In genomic region chr9:78294290-78295176, GRCh38 we compare ENCODE assay signal across 23 cellular contexts. TPM values are rescaled to one million over a fixed set of nuclear protein-coding genes. Genes with fewer than 3 reads are reported as not detected.
A peak's percentile ranks its signal among the peaks of the same experiment; 100 is the strongest.
DNase-seq lines count a peak whose midpoint lies in the region; ATAC-seq, FAIRE-seq and TF ChIP-seq lines count a peak whose summit lies in the region.
"Had no signal": no experiment of that assay in that cellular context is flagged by ENCODE, and none has a peak within 500 bp of the region (broad histone marks: within the 10 kb centered on the region; RNA-seq: fewer than 3 reads in every experiment).

No MANE protein-coding gene starts in this region.

- intact Hi-C loops in HepG2 (cut with micrococcal nuclease; ENCODE audit: unreplicated experiment) = loop anchor here (2.0 to 10.0 kb wide), 2 partner anchors 16 to 260 kb away; partner anchors contain the start of gene GNAQ
- intact Hi-C loops in right lobe of liver (cut with DNase I) = no loop called here
- intact Hi-C loops in prostate gland (cut with DNase I) = no loop called here

- FAIRE-seq in HepG2 (lab: Jason Lieb, UNC) = no peak
- FAIRE-seq: HTR-8/SVneo, small intestine had no signal

- H3K4me1 ChIP-seq in HepG2 (ENCODE audit: insufficient read depth, low read length) = peaks cover 73% of the 10 kb centered on the region
- H3K4me1 ChIP-seq in right lobe of liver = peaks cover 0 to 41% (median 0%) of the 10 kb centered on the region in 4 donors
- H3K4me1 ChIP-seq in prostate gland (replicated peaks) = no peaks in the 10 kb centered on the region

- no TSS peak for BruUV-seq in HepG2 (replicated peaks; lab: Mats Ljungman, UMichigan)

- no peak overlapping the region for H2AFZ ChIP-seq in HepG2 (ENCODE audit: low read length)

- no peak for TF ChIP-seq POLR2A in HepG2 (IDR thresholded peaks at IDR 0.05; ENCODE audit: insufficient read depth in 1 of 2, low read depth in 2 of 2, low read length in 2 of 2)
- no peak for TF ChIP-seq POLR2A in right lobe of liver (IDR thresholded peaks at IDR 0.05)
- no peak for TF ChIP-seq POLR2A in prostate gland (IDR thresholded peaks at IDR 0.05)

- in situ Hi-C loops in HepG2 (cut with HindIII; ENCODE audit: extremely low pct_ligation_motif_present, low pct_unique_long_range_greater_than_20kb) = no loop called here

- H3K9me3 Mint-ChIP-seq in brain = peaks cover 0 to 7% (median 0%) of the 10 kb centered on the region in 5 experiments
- no peaks in the 10 kb centered on the region for H3K9me3 Mint-ChIP-seq in type B pancreatic cell
- H3K9me3 Mint-ChIP-seq: activated T-helper 1 cell treated with anti-CD3 and anti-CD28 coated beads, Interleukin-12 subunit alpha, Interleukin-12 subunit beta, Interleukin-2, Interleukin-4 antibody, amounts not matched to agents 30 ng/mL and 10 ng/mL and 1 ng/mL, durations not matched to agents 14 hours and 24 hours and 36 hours had no signal

- H4K20me1 ChIP-seq in HepG2 (ENCODE audit: insufficient read depth, low read length) = peaks cover 14% of the 10 kb centered on the region

- peak overlapping the region in 1 of 3 experiments; percentile 95; a peak in 1 of 6 replicates for H3K4me3 ChIP-seq in HepG2 (replicated peaks in 1 of 3; ENCODE audit: insufficient read depth in 1 of 3, low read depth in 2 of 3, low read length in 3 of 3)
- no peak overlapping the region for H3K4me3 ChIP-seq in right lobe of liver
- no peak overlapping the region for H3K4me3 ChIP-seq in prostate gland
- H3K4me3 ChIP-seq: body of pancreas, Peyer's patch had no signal

- 52% methylated on average over 5 of the region's 5 CpGs for WGBS in HepG2 (ENCODE audit: low lambda C conversion rate)
- WGBS in right lobe of liver (ENCODE audit: insufficient coverage, low coverage, low lambda C conversion rate, missing lambda C conversion rate) = 69% methylated on average over 2 of the region's 5 CpGs
- 89% methylated on average over 5 of the region's 5 CpGs for WGBS in prostate gland

- peak; percentile 13 for DNase-seq in DMS 273 (lab: John Stamatoyannopoulos, UW; ENCODE audit: unreplicated experiment)
- no peak for DNase-seq in DMS 273 treated with DMSO at 0.1 percent for 48 hours (lab: John Stamatoyannopoulos, UW)
- DNase-seq in HepG2 (ENCODE audit: low spot score) = no peak
- DNase-seq in right lobe of liver = no peak
- DNase-seq in type B pancreatic cell (ENCODE audit: extremely low spot score, unreplicated experiment) = peak; percentile 37
- DNase-seq in prostate gland (ENCODE audit: low spot score) = no peak
- DNase-seq: activated CD4-positive, alpha-beta T cell treated with anti-CD3 and anti-CD28 coated beads for 36 hours; body of pancreas; DMS79 treated with DMSO at 0.1 percent for 48 hours; GOT3; Karpas-422; kidney glomerular epithelial cell; NCI-H1105 treated with DMSO at 0.1 percent for 48 hours; NCI-H2081; NCI-H510A; Peyer's patch; small intestine; stimulated activated CD4-positive, alpha-beta T cell treated with anti-CD3 and anti-CD28 coated beads, Interleukin-2, amount 100 ng/mL, for 24 hours; T-helper 17 cell had no signal

- H3K27ac ChIP-seq in HepG2 (ENCODE audit: extremely low read length, insufficient read depth, low read length) = peak overlapping the region; percentile 97
- no peak overlapping the region for H3K27ac ChIP-seq in right lobe of liver
- no peak overlapping the region for H3K27ac ChIP-seq in prostate gland
- H3K27ac ChIP-seq: Peyer's patch had no signal

- H3K36me3 ChIP-seq in HepG2 (replicated peaks in 1 of 2; ENCODE audit: control insufficient read depth in 1 of 2, insufficient read depth in 2 of 2, low read length in 2 of 2) (no peaks in the 10 kb centered on the region), right lobe of liver (no peaks in the 10 kb centered on the region), prostate gland (no peaks in the 10 kb centered on the region)
- H3K36me3 ChIP-seq: Peyer's patch had no signal

- no peak for ATAC-seq in HepG2
- ATAC-seq in right lobe of liver = no peak
- ATAC-seq in GM21723 (IDR thresholded peaks at IDR 0.05; ENCODE audit: unreplicated experiment) = no peak
- ATAC-seq: activated CD4-positive, alpha-beta T cell treated with anti-CD3 and anti-CD28 coated beads for 36 hours; body of pancreas; T-helper 17 cell had no signal

- peaks cover 3% of the 10 kb centered on the region for H3K27me3 Mint-ChIP-seq in brain
- H3K27me3 Mint-ChIP-seq in type B pancreatic cell = no peaks in the 10 kb centered on the region
- H3K27me3 Mint-ChIP-seq: activated CD4-positive, alpha-beta T cell treated with anti-CD3 and anti-CD28 coated beads for 36 hours; T-helper 17 cell had no signal

- H3K36me3 Mint-ChIP-seq in brain (peaks cover 14% of the 10 kb centered on the region), type B pancreatic cell (peaks cover 3% of the 10 kb centered on the region)

- H3K27ac Mint-ChIP-seq in brain (peak overlapping the region in 4 of 5 experiments; percentile 13 to 99 (median 84)), type B pancreatic cell (no peak overlapping the region)
- H3K27ac Mint-ChIP-seq: activated CD4-positive, alpha-beta T cell treated with anti-CD3 and anti-CD28 coated beads for 36 hours; T-helper 17 cell had no signal

- CTCF ChIA-PET in HepG2 (lab: Yijun Ruan, JAX; ENCODE audit: low intra/inter-chr PET ratio, low total read pairs) = no interaction called here

- peak overlapping the region; percentile 97 for H3K4me2 ChIP-seq in HepG2 (ENCODE audit: low read depth, low read length)

- peak overlapping the region; percentile 98; the same call in 1 of the 2 replicates for H3K9ac ChIP-seq in HepG2 (ENCODE audit: insufficient read depth, low read depth, low read length)

- TF ChIP-seq CTCF in HepG2 (CRISPR knock-in tag; IDR thresholded peaks at IDR 0.05) (no peak), right lobe of liver (IDR thresholded peaks at IDR 0.05) (no peak), brain (conservative IDR thresholded peaks at IDR 0.05) (no peak), type B pancreatic cell (conservative IDR thresholded peaks at IDR 0.05) (no peak), prostate gland (IDR thresholded peaks at IDR 0.05) (no peak)

- TF ChIP-seq EP300 in HepG2 (IDR thresholded peaks at IDR 0.05; ENCODE audit: low read depth in 2 of 2, low read length in 2 of 2) = no peak
- no peak for TF ChIP-seq EP300 in HepG2 (CRISPR knock-in tag; IDR thresholded peaks at IDR 0.05; ENCODE audit: borderline replicate concordance)

- no peak for TF ChIP-seq RAD21 in HepG2 (CRISPR knock-in tag; IDR thresholded peaks at IDR 0.05)

- H3K27me3 ChIP-seq in HepG2 (ENCODE audit: control insufficient read depth in 1 of 2, insufficient read depth in 2 of 2, low read length in 2 of 2) (no peaks in the 10 kb centered on the region; a peak in 2 of 5 replicates), right lobe of liver (no peaks in the 10 kb centered on the region), prostate gland (replicated peaks; ENCODE audit: insufficient read depth) (no peaks in the 10 kb centered on the region)
- H3K27me3 ChIP-seq: body of pancreas, Peyer's patch had no signal

- H3K4me3 Mint-ChIP-seq in brain (peak overlapping the region in 4 of 5 experiments; percentile 24 to 60 (median 46)), type B pancreatic cell (peak overlapping the region; percentile 39)
- H3K4me3 Mint-ChIP-seq: T-helper 17 cell had no signal

- POLR2A ChIA-PET in HepG2 (lab: Yijun Ruan, JAX) = interaction anchor here (1.0 to 6.7 kb wide), 5 partner anchors 9 to 58 kb away, joined by 3 to 114 read pairs (median 76); partner anchors contain the start of gene CEP78

- H3K4me1 Mint-ChIP-seq in brain (peaks cover 79% of the 10 kb centered on the region), type B pancreatic cell (ENCODE audit: unreplicated experiment) (peaks cover 30% of the 10 kb centered on the region)

- H3K79me2 ChIP-seq in HepG2 (ENCODE audit: insufficient read depth, low read length) = peaks cover 26% of the 10 kb centered on the region

- H3K9me3 ChIP-seq in HepG2 (ENCODE audit: low read length) (no peaks in the 10 kb centered on the region), right lobe of liver (no peaks in the 10 kb centered on the region), prostate gland (no peaks in the 10 kb centered on the region)
- H3K9me3 ChIP-seq: body of pancreas, Peyer's patch had no signal

RNA-seq across cellular contexts. Expression of gene PSAT1, which starts 2.4 kb away (rescaled TPM):
- total RNA-seq in HepG2 (2016; rRNA removed; fragmentation: Illumina TruSeq; extraction: Trizol) (135 and 262 TPM in 2 replicates), right lobe of liver (100 to 1,000 TPM in 2 of 6 experiments, 10 to 100 TPM in 4; 34.2 to 117 (median 89.3) TPM), type B pancreatic cell (ENCODE audit: low replicate concordance) (68.9 and 74.2 TPM in 2 replicates), prostate gland (10 to 100 TPM; 30.4 to 45.8 TPM)
- total RNA-seq in HepG2 (2016; cell fraction: cytosol; rRNA removed; fragmentation: Illumina TruSeq; extraction: Trizol; ENCODE audit: low read depth) = 16.9 and 17.4 TPM in 2 replicates
- 134 and 259 TPM in 2 replicates for total RNA-seq in HepG2 (2016; cell fraction: insoluble cytoplasmic fraction; rRNA removed; fragmentation: Illumina TruSeq; extraction: Trizol)
- total RNA-seq in HepG2 (2016; cell fraction: membrane; rRNA removed; fragmentation: Illumina TruSeq; extraction: Trizol) = 55.1 and 59.2 TPM in 2 replicates
- total RNA-seq in HepG2 (2016; cell fraction: nucleus; rRNA removed; fragmentation: Illumina TruSeq; extraction: Trizol) = 92.0 and 102 TPM in 2 replicates
- polyA plus RNA-seq in HepG2 (2011; rRNA removed) (197 and 229 TPM in 2 replicates), brain (ENCODE audit: insufficient read depth, low read depth, low replicate concordance) (164 TPM)
- 174 and 239 TPM in 2 replicates for polyA plus RNA-seq in HepG2 (2011; cell fraction: cytosol; rRNA removed)
- polyA plus RNA-seq in HepG2 (2011; cell fraction: nucleus; rRNA removed) = 53.5 and 69.1 TPM in 2 replicates
- 252 and 381 TPM in 2 replicates for polyA plus RNA-seq in HepG2 (2012)
- polyA plus RNA-seq in HepG2 (2016; cell fraction: cytosol; fragmentation: Illumina TruSeq; extraction: Trizol; ENCODE audit: low read depth) = 23.7 and 24.6 TPM in 2 replicates
- 471 and 492 TPM in 2 replicates for polyA plus RNA-seq in HepG2 (2016; cell fraction: insoluble cytoplasmic fraction; fragmentation: Illumina TruSeq; extraction: Trizol; ENCODE audit: low read depth)
- polyA plus RNA-seq in HepG2 (2016; cell fraction: membrane; fragmentation: Illumina TruSeq; extraction: Trizol; ENCODE audit: low read depth) = 65.5 and 69.3 TPM in 2 replicates
- polyA plus RNA-seq in HepG2 (2016; cell fraction: nucleus; fragmentation: Illumina TruSeq; extraction: Trizol; ENCODE audit: insufficient read depth, low read depth) = 163 TPM in 2 replicates
- polyA minus RNA-seq in HepG2 (2011; rRNA and poly(A)+ RNA removed; ENCODE audit: low replicate concordance) = 98.7 and 239 TPM in 2 replicates
- 170 and 192 TPM in 2 replicates for polyA minus RNA-seq in HepG2 (2011; cell fraction: cytosol; rRNA and poly(A)+ RNA removed)
- polyA minus RNA-seq in HepG2 (2011; cell fraction: nucleus; rRNA and poly(A)+ RNA removed) = 105 and 132 TPM in 2 replicates

RNA-seq across cellular contexts. Expression of gene CEP78, which starts 58.7 kb away (rescaled TPM):
- total RNA-seq in HepG2 (2016; rRNA removed; fragmentation: Illumina TruSeq; extraction: Trizol) (30.8 and 38.3 TPM in 2 replicates), right lobe of liver (10 to 100 TPM in 1 of 6 experiments, 1 to 10 TPM in 5; 5.5 to 10.4 (median 8.7) TPM), type B pancreatic cell (ENCODE audit: low replicate concordance) (22.7 and 44.8 TPM in 2 replicates), prostate gland (10 to 100 TPM; 12.0 to 16.5 TPM)
- total RNA-seq in HepG2 (2016; cell fraction: cytosol; rRNA removed; fragmentation: Illumina TruSeq; extraction: Trizol; ENCODE audit: low read depth) = 2.6 and 2.7 TPM in 2 replicates
- total RNA-seq in HepG2 (2016; cell fraction: insoluble cytoplasmic fraction; rRNA removed; fragmentation: Illumina TruSeq; extraction: Trizol) = 31.0 and 36.1 TPM in 2 replicates
- 13.2 and 13.7 TPM in 2 replicates for total RNA-seq in HepG2 (2016; cell fraction: membrane; rRNA removed; fragmentation: Illumina TruSeq; extraction: Trizol)
- 30.7 and 32.0 TPM in 2 replicates for total RNA-seq in HepG2 (2016; cell fraction: nucleus; rRNA removed; fragmentation: Illumina TruSeq; extraction: Trizol)
- polyA plus RNA-seq in HepG2 (2011; rRNA removed) (4.0 and 5.1 TPM in 2 replicates), brain (ENCODE audit: insufficient read depth, low read depth, low replicate concordance) (16.7 TPM)
- 2.1 and 2.8 TPM in 2 replicates for polyA plus RNA-seq in HepG2 (2011; cell fraction: cytosol; rRNA removed)
- polyA plus RNA-seq in HepG2 (2011; cell fraction: nucleus; rRNA removed) = 4.8 and 5.6 TPM in 2 replicates
- polyA plus RNA-seq in HepG2 (2012) = 5.0 and 9.6 TPM in 2 replicates
- 1.9 and 2.3 TPM in 2 replicates for polyA plus RNA-seq in HepG2 (2016; cell fraction: cytosol; fragmentation: Illumina TruSeq; extraction: Trizol; ENCODE audit: low read depth)
- 22.9 and 23.5 TPM in 2 replicates for polyA plus RNA-seq in HepG2 (2016; cell fraction: insoluble cytoplasmic fraction; fragmentation: Illumina TruSeq; extraction: Trizol; ENCODE audit: low read depth)
- 5.8 and 7.0 TPM in 2 replicates for polyA plus RNA-seq in HepG2 (2016; cell fraction: membrane; fragmentation: Illumina TruSeq; extraction: Trizol; ENCODE audit: low read depth)
- 30.4 and 34.3 TPM in 2 replicates for polyA plus RNA-seq in HepG2 (2016; cell fraction: nucleus; fragmentation: Illumina TruSeq; extraction: Trizol; ENCODE audit: insufficient read depth, low read depth)
- polyA minus RNA-seq in HepG2 (2011; rRNA and poly(A)+ RNA removed; ENCODE audit: low replicate concordance) = 9.1 and 10.5 TPM in 2 replicates
- polyA minus RNA-seq in HepG2 (2011; cell fraction: cytosol; rRNA and poly(A)+ RNA removed) = 6.1 and 6.5 TPM in 2 replicates
- 23.4 and 25.1 TPM in 2 replicates for polyA minus RNA-seq in HepG2 (2011; cell fraction: nucleus; rRNA and poly(A)+ RNA removed)

Comparison
In these comparisons a context has a peak if more than half of its experiments do, and no peak if none do; other contexts are left out.
1. DNase-seq: peak in DMS 273 (single experiment) and type B pancreatic cell (single experiment); none in DMS 273 treated with DMSO at 0.1 percent for 48 hours (single experiment), HepG2 (single experiment), right lobe of liver (0 of 3) and prostate gland (single experiment).